15 cellular contexts compared by ENCODE assay signal in the genomic region with DNA sequence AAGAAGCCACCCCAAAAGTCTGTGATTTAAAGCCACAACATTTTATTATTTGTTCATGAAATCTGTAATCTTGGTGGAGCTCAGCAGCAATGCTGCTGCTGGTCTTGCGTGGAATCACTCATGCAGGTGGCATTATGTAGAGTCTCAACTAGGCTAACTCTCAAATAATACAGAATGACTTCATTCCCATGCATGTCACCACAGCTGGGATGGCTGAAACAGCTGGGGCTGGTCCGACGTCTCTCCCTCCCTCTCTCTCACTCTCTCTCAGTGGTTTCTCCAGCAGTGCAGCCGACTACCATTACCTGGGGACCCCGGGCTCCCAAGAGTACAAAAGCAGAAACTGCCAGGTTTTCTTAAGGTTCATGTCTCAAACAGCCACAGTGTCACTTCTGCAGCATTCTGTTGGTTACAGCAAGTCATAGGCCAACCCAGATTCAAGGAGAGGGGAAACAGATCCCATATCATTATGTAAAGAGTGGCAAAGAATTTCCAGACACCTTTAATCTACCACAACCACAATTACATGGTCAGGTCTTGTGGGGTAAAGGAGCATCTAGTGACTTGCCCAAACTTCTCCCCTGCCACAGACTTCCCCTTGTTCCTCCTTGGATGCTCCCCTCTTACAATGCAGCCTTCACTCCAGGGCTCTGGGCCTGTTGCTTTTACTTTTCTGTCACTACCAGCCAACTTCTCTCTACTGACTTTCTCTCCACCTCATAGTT.
A peak's percentile ranks its signal among the peaks of the same experiment; 100 is the strongest.
DNase-seq lines count a peak whose midpoint lies in the region; ATAC-seq and TF ChIP-seq lines count a peak whose summit lies in the region.
"Had no signal": no experiment of that assay in that cellular context is flagged by ENCODE, and none has a peak within 500 bp of the region (broad histone marks: within the 10 kb centered on the region; RNA-seq: fewer than 3 reads in every experiment).

No MANE protein-coding gene starts in this region.

- H3K79me2 ChIP-seq in trophoblast cell (ENCODE audit: control insufficient read depth, insufficient read depth, low read length, poor library complexity), result no peaks in the 10 kb centered on the region

- no peak overlapping the region for H3K4me3 Mint-ChIP-seq in stimulated activated memory B cell treated with anti-CD40 and anti-IgM and Interleukin-4, amounts not matched to agents 10 μg/mL and 1 μg/mL and 100 μg/mL, for 72 hours
- H3K4me3 Mint-ChIP-seq: activated T-helper 1 cell treated with anti-CD3 and anti-CD28 coated beads, Interleukin-12 subunit alpha, Interleukin-12 subunit beta, Interleukin-2, Interleukin-4 antibody, amounts not matched to agents 30 ng/mL and 10 ng/mL and 1 ng/mL, durations not matched to agents 14 hours and 24 hours and 36 hours; T-helper 17 cell had no signal

- H3K9me3 Mint-ChIP-seq in stimulated activated memory B cell treated with anti-CD40 and anti-IgM and Interleukin-4, amounts not matched to agents 10 μg/mL and 1 μg/mL and 100 μg/mL, for 72 hours, result peaks cover 3% of the 10 kb centered on the region
- H3K9me3 Mint-ChIP-seq: activated T-helper 1 cell treated with anti-CD3 and anti-CD28 coated beads, Interleukin-12 subunit alpha, Interleukin-12 subunit beta, Interleukin-2, Interleukin-4 antibody, amounts not matched to agents 30 ng/mL and 10 ng/mL and 1 ng/mL, durations not matched to agents 14 hours and 24 hours and 36 hours had no signal

- no peaks in the 10 kb centered on the region for H3K27me3 ChIP-seq in trophoblast cell (ENCODE audit: insufficient read depth, low read length)
- H3K27me3 ChIP-seq in A673 (replicated peaks; ENCODE audit: insufficient read depth, low read depth, low read length, poor library complexity), result no peaks in the 10 kb centered on the region

- ATAC-seq in SK-N-SH treated with all-trans-retinoic acid at 6 μM for 48 hours (peak; percentile 29), HG03097 (IDR thresholded peaks at IDR 0.05; ENCODE audit: low FRiP score, unreplicated experiment) (no peak)
- ATAC-seq in stimulated activated memory B cell treated with anti-CD40 and anti-IgM and Interleukin-4, amounts not matched to agents 10 μg/mL and 1 μg/mL and 100 μg/mL, for 72 hours, result no peak
- ATAC-seq: T-helper 17 cell had no signal

- H3K23ac ChIP-seq in trophoblast cell (ENCODE audit: low read length), result no peak overlapping the region

- H3K27me3 Mint-ChIP-seq in stimulated activated memory B cell treated with anti-CD40 and anti-IgM and Interleukin-4, amounts not matched to agents 10 μg/mL and 1 μg/mL and 100 μg/mL, for 72 hours, result no peaks in the 10 kb centered on the region
- H3K27me3 Mint-ChIP-seq: progenitor cell of endocrine pancreas, T-helper 17 cell had no signal

- POLR2A ChIA-PET in A673 (lab: Charles Lee; ENCODE audit: low non-redundant PET), result no interaction called here

- WGBS in trophoblast cell (ENCODE audit: extremely low coverage, insufficient coverage, insufficient read length), result no CpG with 5 or more reads among the region's 5 CpGs

- intact Hi-C loops in A673 (cut with micrococcal nuclease; ENCODE audit: unreplicated experiment), result no loop called here

- no peak overlapping the region for H2AK5ac ChIP-seq in trophoblast cell (ENCODE audit: low read length)

- H3K14ac ChIP-seq in trophoblast cell (ENCODE audit: low read length), result no peak overlapping the region

- H3K9ac ChIP-seq in trophoblast cell (ENCODE audit: low read length), result no peak overlapping the region

- no peak overlapping the region for H4K12ac ChIP-seq in trophoblast cell (ENCODE audit: low read depth, low read length)

- H3K27ac Mint-ChIP-seq in stimulated activated memory B cell treated with anti-CD40 and anti-IgM and Interleukin-4, amounts not matched to agents 10 μg/mL and 1 μg/mL and 100 μg/mL, for 72 hours, result no peak overlapping the region
- H3K27ac Mint-ChIP-seq: activated T-helper 1 cell treated with anti-CD3 and anti-CD28 coated beads, Interleukin-12 subunit alpha, Interleukin-12 subunit beta, Interleukin-2, Interleukin-4 antibody, amounts not matched to agents 30 ng/mL and 10 ng/mL and 1 ng/mL, durations not matched to agents 14 hours and 24 hours and 36 hours; progenitor cell of endocrine pancreas; T-helper 17 cell had no signal

- H2BK12ac ChIP-seq in trophoblast cell (ENCODE audit: low read length), result peak overlapping the region; percentile 46

- no peaks in the 10 kb centered on the region for H3K36me3 Mint-ChIP-seq in stimulated activated memory B cell treated with anti-CD40 and anti-IgM and Interleukin-4, amounts not matched to agents 10 μg/mL and 1 μg/mL and 100 μg/mL, for 72 hours

- H3K18ac ChIP-seq in trophoblast cell (ENCODE audit: low read length), result no peak overlapping the region

- BruUV-seq in A673 (replicated peaks; lab: Mats Ljungman, UMichigan), result no TSS peak

- CTCF ChIA-PET in A673 (lab: Charles Lee), result no interaction called here

- H3K36me3 ChIP-seq in trophoblast cell (ENCODE audit: control insufficient read depth in 1 of 2, insufficient read depth in 2 of 2, low read length in 2 of 2), result no peaks in the 10 kb centered on the region
- no peaks in the 10 kb centered on the region for H3K36me3 ChIP-seq in A673 (ENCODE audit: insufficient read depth, low read length, poor library complexity, severe bottlenecking)

- no peak overlapping the region for H4K8ac ChIP-seq in trophoblast cell (ENCODE audit: low read depth, low read length)

- DNase-seq in H4 (ENCODE audit: low spot score) (peak; percentile 16), fibroblast of pulmonary artery (ENCODE audit: low read depth) (peak; percentile 47), trophoblast cell (peak in 1 of 2 donors; percentile 30), A673 (ENCODE audit: low spot score) (no peak), cerebellar cortex (ENCODE audit: low spot score) (no peak)
- DNase-seq: activated CD4-positive, alpha-beta T cell treated with anti-CD3 and anti-CD28 coated beads, Interleukin-2, amount 50 U/mL, for 1 hour; MV-4-11; stimulated activated naive CD4-positive, alpha-beta T cell; T-helper 17 cell had no signal

- peaks cover 8% of the 10 kb centered on the region for H3K79me1 ChIP-seq in trophoblast cell (ENCODE audit: low read length)

- H3K4me1 ChIP-seq in trophoblast cell (ENCODE audit: control insufficient read depth in 1 of 2, insufficient read depth in 2 of 2, low read length in 2 of 2) (peaks cover 0 to 12% of the 10 kb centered on the region in 2 experiments), A673 (ENCODE audit: insufficient read depth, low read length, poor library complexity, severe bottlenecking) (no peaks in the 10 kb centered on the region)

- H3K27ac ChIP-seq in trophoblast cell (ENCODE audit: low read depth, low read length), result no peak overlapping the region
- H3K27ac ChIP-seq in A673 (ENCODE audit: low read depth, low read length, poor library complexity, severe bottlenecking), result no peak overlapping the region
- H3K27ac ChIP-seq: C4-2B had no signal

- H3K4me3 ChIP-seq in fibroblast of pulmonary artery (replicated peaks; ENCODE audit: low read depth, low read length) (no peak overlapping the region), trophoblast cell (ENCODE audit: low read depth, low read length) (no peak overlapping the region), A673 (ENCODE audit: low read depth, low read length, poor library complexity, severe bottlenecking) (no peak overlapping the region)

- no peaks in the 10 kb centered on the region for H3K4me1 Mint-ChIP-seq in stimulated activated memory B cell treated with anti-CD40 and anti-IgM and Interleukin-4, amounts not matched to agents 10 μg/mL and 1 μg/mL and 100 μg/mL, for 72 hours
- H3K4me1 Mint-ChIP-seq: T-helper 17 cell had no signal

- H3K4ac ChIP-seq in trophoblast cell (ENCODE audit: low read depth, low read length), result no peak overlapping the region

- no peak overlapping the region for H3K4me2 ChIP-seq in trophoblast cell (ENCODE audit: low read length)

- H4K91ac ChIP-seq in trophoblast cell (ENCODE audit: low read depth, low read length), result no peak overlapping the region

- H2BK120ac ChIP-seq in trophoblast cell (ENCODE audit: insufficient read depth, low read length, poor library complexity), result no peak overlapping the region

- H3K9me3 ChIP-seq in trophoblast cell (ENCODE audit: insufficient read depth, low read depth, low read length), result no peaks in the 10 kb centered on the region
- no peaks in the 10 kb centered on the region for H3K9me3 ChIP-seq in A673 (ENCODE audit: low read depth, low read length, poor library complexity, severe bottlenecking)

- TF ChIP-seq CTCF in fibroblast of pulmonary artery (IDR thresholded peaks at IDR 0.05; ENCODE audit: low read length, missing control alignments), result no peak
- no peak for TF ChIP-seq CTCF in A673 (conservative IDR thresholded peaks at IDR 0.05; ENCODE audit: low read depth, low read length)

- H2BK5ac ChIP-seq in trophoblast cell (ENCODE audit: low read depth, low read length, poor library complexity), result peak overlapping the region; percentile 37

- no peak overlapping the region for H2AFZ ChIP-seq in trophoblast cell (ENCODE audit: insufficient read depth, low read length, poor library complexity)

TF ChIP-seq in SK-N-SH treated with all-trans-retinoic acid at 6 μM for 48 hours, 23 proteins besides CTCF, POLR2A, EP300 and RAD21 (continues in another document):
- TF ChIP-seq TOX (CRISPR knock-in tag; IDR thresholded peaks at IDR 0.05; ENCODE audit: borderline replicate concordance) (no peak), ZC3H10 (CRISPR knock-in tag; IDR thresholded peaks at IDR 0.05) (no peak), OSR1 (CRISPR knock-in tag; IDR thresholded peaks at IDR 0.05) (no peak), BACH2 (CRISPR knock-in tag; IDR thresholded peaks at IDR 0.05; ENCODE audit: borderline replicate concordance) (no peak), RARB (CRISPR knock-in tag; IDR thresholded peaks at IDR 0.05) (no peak)
- TF ChIP-seq, protein P1, sequence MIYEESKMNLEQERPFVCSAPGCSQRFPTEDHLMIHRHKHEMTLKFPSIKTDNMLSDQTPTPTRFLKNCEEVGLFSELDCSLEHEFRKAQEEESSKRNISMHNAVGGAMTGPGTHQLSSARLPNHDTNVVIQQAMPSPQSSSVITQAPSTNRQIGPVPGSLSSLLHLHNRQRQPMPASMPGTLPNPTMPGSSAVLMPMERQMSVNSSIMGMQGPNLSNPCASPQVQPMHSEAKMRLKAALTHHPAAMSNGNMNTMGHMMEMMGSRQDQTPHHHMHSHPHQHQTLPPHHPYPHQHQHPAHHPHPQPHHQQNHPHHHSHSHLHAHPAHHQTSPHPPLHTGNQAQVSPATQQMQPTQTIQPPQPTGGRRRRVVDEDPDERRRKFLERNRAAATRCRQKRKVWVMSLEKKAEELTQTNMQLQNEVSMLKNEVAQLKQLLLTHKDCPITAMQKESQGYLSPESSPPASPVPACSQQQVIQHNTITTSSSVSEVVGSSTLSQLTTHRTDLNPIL (CRISPR knock-in tag; IDR thresholded peaks at IDR 0.05; ENCODE audit: low read depth), result no peak

Comparison
In these comparisons a context has a peak if more than half of its experiments do, and no peak if none do; other contexts are left out.
1. DNase-seq: peak in H4 (single experiment) and fibroblast of pulmonary artery (single experiment); none in A673 (single experiment) and cerebellar cortex (single experiment).